8 cellular contexts compared by ENCODE assay signal in genomic region chr16:68287276-68288251, GRCh38. TPM values are rescaled to one million over a fixed set of nuclear protein-coding genes. Genes with fewer than 3 reads are reported as not detected.
DNase-seq lines count a peak whose midpoint lies in the region; ATAC-seq and TF ChIP-seq lines count a peak whose summit lies in the region.

No MANE protein-coding gene starts in this region.

- TF ChIP-seq POLR2A in body of pancreas (IDR thresholded peaks at IDR 0.05): no peak

- peak overlapping the region; percentile 97 for H3K27ac ChIP-seq in OCI-LY7 (ENCODE audit: low read depth, low read length, poor library complexity, severe bottlenecking)
- peak overlapping the region in 1 of 4 donors; percentile 31 for H3K27ac ChIP-seq in body of pancreas
- no peak overlapping the region for H3K27ac ChIP-seq in colonic mucosa

- no peak overlapping the region for H2AFZ ChIP-seq in OCI-LY7 (ENCODE audit: low read length)

- 0 out of 2 replicates have a peak overlapping the region, but pooled peaks have one; percentile 83 for H3K4me2 ChIP-seq in OCI-LY7 (ENCODE audit: low read length)

- no peaks in the 10 kb centered on the region for H4K20me1 ChIP-seq in OCI-LY7 (ENCODE audit: insufficient read depth, low read length)

- 69 to 88% methylated on average over 1 to 11 of the region's 11 CpGs for WGBS in body of pancreas, 2 donors

- POLR2A ChIA-PET in OCI-LY7 (lab: Charles Lee): interaction anchor here (0.8 to 2.6 kb wide), 5 partner anchors 9 to 91 kb away, joined by 3 to 19 read pairs (median 5); partner anchors contain the start of genes PRMT7 and SLC7A6OS

- H3K9ac ChIP-seq in colonic mucosa (ENCODE audit: low read depth in 2 of 2, low read length in 2 of 2): no peak overlapping the region

- H3K4me3 ChIP-seq in AG10803 (ENCODE audit: low read length): no peak overlapping the region
- H3K4me3 ChIP-seq in OCI-LY7 (ENCODE audit: low read depth, low read length, poor library complexity, severe bottlenecking): no peak overlapping the region
- no peak overlapping the region for H3K4me3 ChIP-seq in body of pancreas
- no peak overlapping the region for H3K4me3 ChIP-seq in mucosa of descending colon
- H3K4me3 ChIP-seq in colonic mucosa: no peak overlapping the region

- in situ Hi-C loops in GM13977 (cut with MboI; ENCODE audit: low pct_unique_long_range_greater_than_20kb, low sequenced_read_pairs, unreplicated experiment): no loop called here

- no peaks in the 10 kb centered on the region for H3K9me3 ChIP-seq in OCI-LY7 (ENCODE audit: low read length)
- no peaks in the 10 kb centered on the region for H3K9me3 ChIP-seq in body of pancreas
- H3K9me3 ChIP-seq in mucosa of descending colon: no peaks in the 10 kb centered on the region
- no peaks in the 10 kb centered on the region for H3K9me3 ChIP-seq in colonic mucosa

- CTCF ChIA-PET in OCI-LY7 (lab: Charles Lee; ENCODE audit: unreplicated experiment): interaction anchor here (1.2 kb wide), 1 partner anchor 24 kb away, joined by 4 read pairs; no protein-coding TSS in a partner anchor

- H3K4me1 ChIP-seq in OCI-LY7 (ENCODE audit: insufficient read depth, low read length, poor library complexity, severe bottlenecking) (peaks cover 94% of the 10 kb centered on the region), body of pancreas (no peaks in the 10 kb centered on the region), mucosa of descending colon (ENCODE audit: low read depth) (peaks cover 12% of the 10 kb centered on the region), colonic mucosa (peaks cover 11% of the 10 kb centered on the region)

- TF ChIP-seq CTCF in AG10803 (conservative IDR thresholded peaks at IDR 0.05; ENCODE audit: low read length): no peak
- no peak for TF ChIP-seq CTCF in OCI-LY7 (conservative IDR thresholded peaks at IDR 0.05; ENCODE audit: low read length)
- no peak for TF ChIP-seq CTCF in body of pancreas (IDR thresholded peaks at IDR 0.05)
- TF ChIP-seq CTCF in mucosa of descending colon (IDR thresholded peaks at IDR 0.05): no peak
- no peak for TF ChIP-seq CTCF in GM13977 (IDR thresholded peaks at IDR 0.05; ENCODE audit: extremely low read depth, insufficient read depth, missing control alignments)
- TF ChIP-seq CTCF in colonic mucosa (IDR thresholded peaks at IDR 0.05): no peak

- intact Hi-C loops in OCI-LY7 (cut with micrococcal nuclease; ENCODE audit: unreplicated experiment): no loop called here
- intact Hi-C loops in body of pancreas (cut with DNase I): no loop called here
- intact Hi-C loops in mucosa of descending colon (cut with DNase I, micrococcal nuclease): no loop called here
- intact Hi-C loops in colonic mucosa (cut with DNase I): no loop called here

- ATAC-seq in body of pancreas: peak; percentile 38
- ATAC-seq in mucosa of descending colon: peak; percentile 23
- no peak for ATAC-seq in HG03439 (IDR thresholded peaks at IDR 0.05; ENCODE audit: unreplicated experiment)

- BruUV-seq in OCI-LY7 (replicated peaks; lab: Mats Ljungman, UMichigan): no TSS peak

- peaks cover 68% of the 10 kb centered on the region for H3K36me3 ChIP-seq in OCI-LY7 (ENCODE audit: insufficient read depth, low read length)
- H3K36me3 ChIP-seq in body of pancreas (replicated peaks in 1 of 2; ENCODE audit: insufficient read depth in 1 of 2, low read depth in 2 of 2): no peaks in the 10 kb centered on the region
- H3K36me3 ChIP-seq in mucosa of descending colon (ENCODE audit: low read depth): no peaks in the 10 kb centered on the region
- H3K36me3 ChIP-seq in colonic mucosa: no peaks in the 10 kb centered on the region

- no peaks in the 10 kb centered on the region for H3K9me2 ChIP-seq in OCI-LY7 (ENCODE audit: insufficient read depth, low read length)

- H3K79me2 ChIP-seq in OCI-LY7 (ENCODE audit: insufficient read depth, low read depth, low read length): peaks cover 28% of the 10 kb centered on the region; the same call in 1 of the 2 replicates

- DNase-seq in AG10803 (ENCODE audit: low read depth) (peak; percentile 93), OCI-LY7 (ENCODE audit: low spot score) (no peak), body of pancreas (peak in 3 of 4 donors; percentile 43 to 54 (median 45)), mucosa of descending colon (no peak), GM13977 (ENCODE audit: low spot score) (no peak), colonic mucosa (no peak), NCI-H748 (lab: John Stamatoyannopoulos, UW; ENCODE audit: unreplicated experiment) (no peak)

- H3K27me3 ChIP-seq in body of pancreas: no peaks in the 10 kb centered on the region
- H3K27me3 ChIP-seq in colonic mucosa: no peaks in the 10 kb centered on the region

RNA-seq across cellular contexts. Expression of gene SLC7A6OS, which starts 23.2 kb away (rescaled TPM):
- total RNA-seq in OCI-LY7 (2014; rRNA removed; shearing (Covaris generic)): 28.6 and 35.2 TPM in 2 replicates
- 33.4 and 35.8 TPM in 2 replicates for total RNA-seq in OCI-LY7 (2022)
- total RNA-seq in body of pancreas: 10 to 100 TPM; 13.0 to 32.3 TPM
- total RNA-seq in mucosa of descending colon: 10 to 100 TPM; 16.2 to 22.0 (median 18.4) TPM
- total RNA-seq in colonic mucosa: 10 to 100 TPM; 15.2 to 16.6 TPM

RNA-seq across cellular contexts. Expression of gene SLC7A6, which starts 23.2 kb away (rescaled TPM):
- total RNA-seq in OCI-LY7 (2014; rRNA removed; shearing (Covaris generic)): 50.9 and 53.1 TPM in 2 replicates
- 79.5 and 98.8 TPM in 2 replicates for total RNA-seq in OCI-LY7 (2022)
- 10 to 100 TPM; 10.9 to 23.4 TPM for total RNA-seq in body of pancreas
- 10 to 100 TPM; 35.0 to 41.4 (median 37.2) TPM for total RNA-seq in mucosa of descending colon
- total RNA-seq in colonic mucosa: 10 to 100 TPM; 22.0 to 42.2 TPM

RNA-seq across cellular contexts. Expression of gene PRMT7, which starts 23.3 kb away (rescaled TPM):
- total RNA-seq in OCI-LY7 (2014; rRNA removed; shearing (Covaris generic)): 75.3 and 85.1 TPM in 2 replicates
- 80.4 and 85.5 TPM in 2 replicates for total RNA-seq in OCI-LY7 (2022)
- 10 to 100 TPM; 27.4 to 35.8 TPM for total RNA-seq in body of pancreas
- 10 to 100 TPM; 31.0 to 42.2 (median 41.0) TPM for total RNA-seq in mucosa of descending colon
- total RNA-seq in colonic mucosa: 10 to 100 TPM; 18.0 to 45.4 TPM

RNA-seq across cellular contexts. Expression of gene PLA2G15, which starts 42.4 kb away (rescaled TPM):
- total RNA-seq in OCI-LY7 (2014; rRNA removed; shearing (Covaris generic)): 38.9 and 46.2 TPM in 2 replicates
- total RNA-seq in OCI-LY7 (2022): 27.5 and 36.8 TPM in 2 replicates
- 1 to 10 TPM; 8.2 to 9.6 TPM for total RNA-seq in body of pancreas
- 10 to 100 TPM; 13.2 to 14.2 (median 13.5) TPM for total RNA-seq in mucosa of descending colon
- 10 to 100 TPM; 11.6 to 13.9 TPM for total RNA-seq in colonic mucosa

RNA-seq across cellular contexts. Expression of gene ESRP2, which starts 51.6 kb away (rescaled TPM):
- 0.08 TPM in 1 of 2 replicates, not detected in the other for total RNA-seq in OCI-LY7 (2014; rRNA removed; shearing (Covaris generic))
- not detected in 2 replicates for total RNA-seq in OCI-LY7 (2022)
- total RNA-seq in body of pancreas: 10 to 100 TPM; 55.0 to 56.0 TPM
- 100 to 1,000 TPM in 1 of 3 donors, 10 to 100 TPM in 2; 46.6 to 125 (median 94.5) TPM for total RNA-seq in mucosa of descending colon
- 100 to 1,000 TPM in 1 of 2 donors, 10 to 100 TPM in 1; 76.6 to 119 TPM for total RNA-seq in colonic mucosa

Comparison
In these comparisons a context has a peak if more than half of its experiments do, and no peak if none do; other contexts are left out.
1. DNase-seq: peak in AG10803 (single experiment) and body of pancreas (3 of 4); none in OCI-LY7 (single experiment), mucosa of descending colon (0 of 3), GM13977 (single experiment), colonic mucosa (single experiment) and NCI-H748 (single experiment).